ENCODE assay signal across 1 cellular context in the genomic region with DNA sequence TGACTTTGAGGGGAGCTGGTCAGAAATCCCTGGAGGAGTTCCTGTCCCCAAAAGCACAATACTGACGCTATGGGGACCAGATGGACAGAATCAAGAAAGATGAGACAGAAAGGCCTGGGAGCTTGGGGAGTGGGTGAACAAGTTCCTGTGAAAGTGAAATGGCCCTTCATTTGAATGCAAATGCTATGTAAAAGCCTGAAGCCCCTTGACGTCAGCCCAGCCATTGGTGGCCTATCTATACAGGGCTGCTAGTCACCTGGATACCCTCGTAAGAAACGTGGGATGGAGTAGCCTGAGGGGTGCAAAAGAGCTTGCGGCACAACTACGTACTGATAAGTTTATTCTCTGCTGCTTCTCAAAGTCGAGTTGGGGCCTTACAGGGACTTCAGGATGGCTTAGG.
TF ChIP-seq lines count a peak whose summit lies in the region.

A gene with protein sequence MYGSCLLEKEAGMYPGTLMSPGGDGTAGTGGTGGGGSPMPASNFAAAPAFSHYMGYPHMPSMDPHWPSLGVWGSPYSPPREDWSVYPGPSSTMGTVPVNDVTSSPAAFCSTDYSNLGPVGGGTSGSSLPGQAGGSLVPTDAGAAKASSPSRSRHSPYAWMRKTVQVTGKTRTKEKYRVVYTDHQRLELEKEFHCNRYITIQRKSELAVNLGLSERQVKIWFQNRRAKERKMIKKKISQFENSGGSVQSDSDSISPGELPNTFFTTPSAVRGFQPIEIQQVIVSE (plus strand): TSS at position 223 of the 400 bp plus-strand sequence. CDS start 201 bp downstream, outside the sequence.

TF ChIP-seq in GM23338, 12 proteins besides CTCF, POLR2A, EP300 and RAD21:
- no peak for TF ChIP-seq REST (IDR thresholded peaks at IDR 0.05; ENCODE audit: unreplicated experiment)
- TF ChIP-seq ZNF114 (CRISPR knock-in tag; IDR thresholded peaks at IDR 0.05) = no peak
- no peak for TF ChIP-seq POLR2AphosphoS5 (IDR thresholded peaks at IDR 0.05; ENCODE audit: low read depth)
- no peak for TF ChIP-seq EZH2phosphoT487 (IDR thresholded peaks at IDR 0.05; ENCODE audit: unreplicated experiment)
- no peak for TF ChIP-seq STAT1 (IDR thresholded peaks at IDR 0.05; ENCODE audit: unreplicated experiment)
- no peak for TF ChIP-seq NANOG (IDR thresholded peaks at IDR 0.05; ENCODE audit: borderline replicate concordance)
- TF ChIP-seq JUNB (IDR thresholded peaks at IDR 0.05; ENCODE audit: unreplicated experiment) = no peak
- no peak for TF ChIP-seq ZNF462 (CRISPR knock-in tag; IDR thresholded peaks at IDR 0.05)
- TF ChIP-seq CREB1 (CRISPR knock-in tag; IDR thresholded peaks at IDR 0.05; ENCODE audit: low read depth) = no peak
- TF ChIP-seq, protein P1, sequence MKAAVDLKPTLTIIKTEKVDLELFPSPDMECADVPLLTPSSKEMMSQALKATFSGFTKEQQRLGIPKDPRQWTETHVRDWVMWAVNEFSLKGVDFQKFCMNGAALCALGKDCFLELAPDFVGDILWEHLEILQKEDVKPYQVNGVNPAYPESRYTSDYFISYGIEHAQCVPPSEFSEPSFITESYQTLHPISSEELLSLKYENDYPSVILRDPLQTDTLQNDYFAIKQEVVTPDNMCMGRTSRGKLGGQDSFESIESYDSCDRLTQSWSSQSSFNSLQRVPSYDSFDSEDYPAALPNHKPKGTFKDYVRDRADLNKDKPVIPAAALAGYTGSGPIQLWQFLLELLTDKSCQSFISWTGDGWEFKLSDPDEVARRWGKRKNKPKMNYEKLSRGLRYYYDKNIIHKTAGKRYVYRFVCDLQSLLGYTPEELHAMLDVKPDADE (IDR thresholded peaks at IDR 0.05) = no peak
- TF ChIP-seq ZNF331 (CRISPR knock-in tag; IDR thresholded peaks at IDR 0.05; ENCODE audit: low read depth) = no peak
- no peak for TF ChIP-seq EZH2 (IDR thresholded peaks at IDR 0.05; ENCODE audit: low read depth, unreplicated experiment)
